ENCODE assay signal across 15 cellular contexts in the genomic region with DNA sequence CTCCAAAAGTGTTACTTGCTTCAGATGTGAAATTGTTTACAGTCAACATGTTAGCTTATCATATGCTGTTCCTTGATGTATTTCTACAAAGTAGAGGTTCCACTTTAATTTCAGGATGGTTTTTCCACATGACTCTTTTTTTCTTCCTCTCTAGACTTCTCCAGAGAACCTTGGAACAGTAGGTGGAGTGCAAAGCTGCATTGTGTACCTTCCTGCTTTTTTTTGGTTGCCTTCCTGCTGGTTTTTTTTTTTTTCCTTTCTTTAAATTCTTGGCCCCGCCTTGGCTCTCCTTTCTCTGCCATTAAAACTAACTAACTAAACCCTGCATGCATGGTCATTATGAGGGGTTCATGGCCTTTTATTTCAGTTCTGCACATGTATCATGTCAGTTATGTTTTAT. TPM values are rescaled to one million over a fixed set of nuclear protein-coding genes. Genes with fewer than 3 reads are reported as not detected.
DNase-seq lines count a peak whose midpoint lies in the region; ATAC-seq and TF ChIP-seq lines count a peak whose summit lies in the region.
"Had no signal": no experiment of that assay in that cellular context is flagged by ENCODE, and none has a peak within 500 bp of the region (broad histone marks: within the 10 kb centered on the region; RNA-seq: fewer than 3 reads in every experiment).

No MANE protein-coding gene starts in this region.

- no peak overlapping the region for H2AK9ac ChIP-seq in IMR-90 (replicated peaks; ENCODE audit: low read depth, low read length, poor library complexity)

- H2BK20ac ChIP-seq in IMR-90 (ENCODE audit: low read depth, low read length): no peak overlapping the region

- H3K36me3 Mint-ChIP-seq in effector memory CD8-positive, alpha-beta T cell (ENCODE audit: insufficient read depth): peaks cover 8% of the 10 kb centered on the region
- H3K36me3 Mint-ChIP-seq in neural progenitor cell: peaks cover 12% of the 10 kb centered on the region

- H3K36me3 ChIP-seq in left ventricle myocardium inferior (peaks cover 25% of the 10 kb centered on the region), IMR-90 (ENCODE audit: control insufficient read depth, insufficient read depth, low read length) (no peaks in the 10 kb centered on the region; the same call in 1 of the 2 replicates), neural progenitor cell (peaks cover 7% of the 10 kb centered on the region)

- H4K91ac ChIP-seq in IMR-90 (ENCODE audit: insufficient read depth, low read depth, low read length): no peak overlapping the region

- H2BK120ac ChIP-seq in IMR-90 (ENCODE audit: low read depth, low read length): no peak overlapping the region

- H3K9me3 ChIP-seq in left ventricle myocardium inferior (replicated peaks) (no peaks in the 10 kb centered on the region), IMR-90 (ENCODE audit: control insufficient read depth, insufficient read depth, low read length) (no peaks in the 10 kb centered on the region), neural progenitor cell (ENCODE audit: low read depth) (no peaks in the 10 kb centered on the region)

- H3K79me1 ChIP-seq in IMR-90 (ENCODE audit: low read depth in 1 of 2, low read length in 2 of 2): peaks cover 8 to 51% of the 10 kb centered on the region in 2 experiments; a peak in 3 of 4 replicates

- no peak overlapping the region for H2AK5ac ChIP-seq in IMR-90 (ENCODE audit: low read depth, low read length)

- H3K18ac ChIP-seq in IMR-90 (ENCODE audit: low read depth, low read length): no peak overlapping the region

- no peak for TF ChIP-seq RAD21 in IMR-90 (IDR thresholded peaks at IDR 0.05; ENCODE audit: low read length)

- no peak for TF ChIP-seq POLR2A in IMR-90 (IDR thresholded peaks at IDR 0.05; ENCODE audit: low read depth, low read length)

- H3K4me1 Mint-ChIP-seq in effector memory CD8-positive, alpha-beta T cell (ENCODE audit: low read depth in 2 of 2): peaks cover 3% of the 10 kb centered on the region in 2 donors
- H3K4me1 Mint-ChIP-seq in neural progenitor cell: peaks cover 3% of the 10 kb centered on the region

- in situ Hi-C loops in IMR-90 (cut with MboI; ENCODE audit: low sequenced_read_pairs): no loop called here

- no peaks in the 10 kb centered on the region for H3K9me3 Mint-ChIP-seq in effector memory CD8-positive, alpha-beta T cell
- H3K9me3 Mint-ChIP-seq in neural progenitor cell: no peaks in the 10 kb centered on the region
- H3K9me3 Mint-ChIP-seq: CD4-positive, alpha-beta T cell had no signal

- CTCF ChIA-PET in IMR-90 (lab: Yijun Ruan, JAX): no interaction called here

- H3K9ac ChIP-seq in IMR-90 (ENCODE audit: low read depth, low read length) (no peak overlapping the region), neural progenitor cell (no peak overlapping the region)

- H3K14ac ChIP-seq in IMR-90 (replicated peaks; ENCODE audit: low read depth, low read length): no peak overlapping the region

- no peak overlapping the region for H3K23ac ChIP-seq in IMR-90 (ENCODE audit: low read depth, low read length)

- H3K4me3 Mint-ChIP-seq in effector memory CD8-positive, alpha-beta T cell: no peak overlapping the region
- no peak overlapping the region for H3K4me3 Mint-ChIP-seq in neural progenitor cell
- H3K4me3 Mint-ChIP-seq: B cell; CD4-positive, alpha-beta T cell had no signal

- intact Hi-C loops in left ventricle myocardium inferior (cut with micrococcal nuclease): no loop called here
- intact Hi-C loops in Right ventricle myocardium superior (cut with DNase I): no loop called here
- intact Hi-C loops in IMR-90 (cut with micrococcal nuclease): no loop called here

- H3K27ac Mint-ChIP-seq in effector memory CD8-positive, alpha-beta T cell: peak overlapping the region; percentile 2 to 58
- peak overlapping the region; percentile 21 for H3K27ac Mint-ChIP-seq in neural progenitor cell
- H3K27ac Mint-ChIP-seq: B cell; CD4-positive, alpha-beta T cell had no signal

- H4K20me1 ChIP-seq in IMR-90 (ENCODE audit: insufficient read depth, low read length): no peaks in the 10 kb centered on the region
- H4K20me1 ChIP-seq in neural progenitor cell (ENCODE audit: low read depth): peaks cover 8% of the 10 kb centered on the region

- no peak overlapping the region for H3K4me2 ChIP-seq in IMR-90 (ENCODE audit: low read depth, low read length)
- no peak overlapping the region for H3K4me2 ChIP-seq in neural progenitor cell

- no peak for DNase-seq in left ventricle myocardium inferior
- no peak for DNase-seq in Right ventricle myocardium superior
- DNase-seq in IMR-90: no peak
- no peak for DNase-seq in effector memory CD8-positive, alpha-beta T cell
- no peak for DNase-seq in neural progenitor cell (ENCODE audit: low spot score)
- no peak for DNase-seq in KG1 (lab: John Stamatoyannopoulos, UW)
- DNase-seq in substantia nigra (lab: John Stamatoyannopoulos, UW): no peak
- DNase-seq: ACHN; C1 segment of cervical spinal cord; CD4-positive, alpha-beta T cell; DMS153; DMS79 treated with DMSO at 0.1 percent for 48 hours; EL had no signal

- WGBS in IMR-90 (ENCODE audit: extremely low coverage in 2 of 2, insufficient read length in 1 of 2), 2 experiments: no CpG with 5 or more reads among the region's 1 CpG

- H4K5ac ChIP-seq in IMR-90 (ENCODE audit: low read depth, low read length): no peak overlapping the region

- dilution Hi-C loops in IMR-90 (cut with HindIII; ENCODE audit: low sequenced_read_pairs, unreplicated experiment): no loop called here

- H3K56ac ChIP-seq in IMR-90 (ENCODE audit: extremely low read depth, insufficient read depth, low read length): no peak overlapping the region

- no TSS peak for BruUV-seq in IMR-90 (replicated peaks; lab: Mats Ljungman, UMichigan)

- H2AFZ ChIP-seq in IMR-90 (replicated peaks; ENCODE audit: low read length, poor library complexity) (no peak overlapping the region), neural progenitor cell (replicated peaks) (no peak overlapping the region)

- peaks cover 10% of the 10 kb centered on the region for H3K79me2 ChIP-seq in neural progenitor cell (ENCODE audit: low read depth)

- ATAC-seq in Right ventricle myocardium superior (ENCODE audit: poor library complexity) (no peak), IMR-90 (ENCODE audit: low read depth) (no peak), GM19324 (IDR thresholded peaks at IDR 0.05; ENCODE audit: low FRiP score, unreplicated experiment) (no peak)
- ATAC-seq in effector memory CD8-positive, alpha-beta T cell (replicated peaks): no peak

- no peaks in the 10 kb centered on the region for H3K27me3 ChIP-seq in left ventricle myocardium inferior (ENCODE audit: low read depth)
- no peaks in the 10 kb centered on the region for H3K27me3 ChIP-seq in IMR-90 (ENCODE audit: control insufficient read depth, insufficient read depth, low read length)
- no peaks in the 10 kb centered on the region for H3K27me3 ChIP-seq in neural progenitor cell

- peaks cover 4% of the 10 kb centered on the region for H3F3A ChIP-seq in neural progenitor cell (ENCODE audit: low read depth)

- peak overlapping the region; percentile 1 for H2BK5ac ChIP-seq in IMR-90 (ENCODE audit: low read depth, low read length, poor library complexity, severe bottlenecking)

- POLR2A ChIA-PET in IMR-90 (lab: Charles Lee; ENCODE audit: unreplicated experiment): no interaction called here

- H3K27ac ChIP-seq in left ventricle myocardium inferior (replicated peaks) (peak overlapping the region; percentile 85), IMR-90 (ENCODE audit: insufficient read depth, low read length) (no peak overlapping the region), neural progenitor cell (no peak overlapping the region), substantia nigra (ENCODE audit: low read depth, low read length, poor library complexity, severe bottlenecking) (no peak overlapping the region)

- H4K8ac ChIP-seq in IMR-90 (ENCODE audit: low read depth in 2 of 2, low read length in 2 of 2): no peak overlapping the region

- H2BK15ac ChIP-seq in IMR-90 (ENCODE audit: low read depth, low read length): no peak overlapping the region

- H3K4me3 ChIP-seq in left ventricle myocardium inferior (no peak overlapping the region), IMR-90 (ENCODE audit: insufficient read depth, low read depth, low read length) (no peak overlapping the region), neural progenitor cell (no peak overlapping the region)

- no peaks in the 10 kb centered on the region for H3K27me3 Mint-ChIP-seq in effector memory CD8-positive, alpha-beta T cell
- H3K27me3 Mint-ChIP-seq in neural progenitor cell (ENCODE audit: insufficient read depth, low read depth): peaks cover 3% of the 10 kb centered on the region
- H3K27me3 Mint-ChIP-seq: B cell; CD4-positive, alpha-beta T cell had no signal

- H3K4ac ChIP-seq in IMR-90 (ENCODE audit: low read depth, low read length): no peak overlapping the region

- TF ChIP-seq CTCF in left ventricle myocardium inferior (IDR thresholded peaks at IDR 0.05; ENCODE audit: borderline replicate concordance) (no peak), IMR-90 (conservative IDR thresholded peaks at IDR 0.05; ENCODE audit: low read depth, low read length) (no peak), neural progenitor cell (IDR thresholded peaks at IDR 0.05) (no peak)

- peaks cover 47% of the 10 kb centered on the region for H3K4me1 ChIP-seq in left ventricle myocardium inferior
- H3K4me1 ChIP-seq in IMR-90 (ENCODE audit: control insufficient read depth, insufficient read depth, low read length): peaks cover 9% of the 10 kb centered on the region
- H3K4me1 ChIP-seq in neural progenitor cell: no peaks in the 10 kb centered on the region

- peaks cover 18% of the 10 kb centered on the region for H3K9me1 ChIP-seq in IMR-90 (ENCODE audit: insufficient read depth, low read length)

TF ChIP-seq in IMR-90, 13 proteins besides CTCF, POLR2A, EP300 and RAD21 (continues in another document):
- TF ChIP-seq CHD1 (IDR thresholded peaks at IDR 0.05; ENCODE audit: low read depth, low read length): no peak
- TF ChIP-seq, protein P1, sequence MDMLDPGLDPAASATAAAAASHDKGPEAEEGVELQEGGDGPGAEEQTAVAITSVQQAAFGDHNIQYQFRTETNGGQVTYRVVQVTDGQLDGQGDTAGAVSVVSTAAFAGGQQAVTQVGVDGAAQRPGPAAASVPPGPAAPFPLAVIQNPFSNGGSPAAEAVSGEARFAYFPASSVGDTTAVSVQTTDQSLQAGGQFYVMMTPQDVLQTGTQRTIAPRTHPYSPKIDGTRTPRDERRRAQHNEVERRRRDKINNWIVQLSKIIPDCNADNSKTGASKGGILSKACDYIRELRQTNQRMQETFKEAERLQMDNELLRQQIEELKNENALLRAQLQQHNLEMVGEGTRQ (IDR thresholded peaks at IDR 0.05; ENCODE audit: low read depth, low read length): no peak
- TF ChIP-seq NFE2L2 (IDR thresholded peaks at IDR 0.05; ENCODE audit: low read depth, low read length): no peak
- TF ChIP-seq MAZ (IDR thresholded peaks at IDR 0.05; ENCODE audit: borderline replicate concordance, low read depth, low read length): no peak
- TF ChIP-seq CEBPB (IDR thresholded peaks at IDR 0.05; ENCODE audit: low read depth, low read length): no peak

RNA-seq across cellular contexts. Expression of a gene that starts 48.2 kb away (rescaled TPM):
- total RNA-seq in left ventricle myocardium inferior (6.3 TPM), Right ventricle myocardium superior (8.1 TPM), IMR-90 (2012; rRNA removed) (33.9 and 43.9 TPM in 2 replicates), neural progenitor cell (ENCODE audit: low replicate concordance) (34.8 and 62.3 TPM in 2 replicates)
- polyA plus RNA-seq in IMR-90 (2012; rRNA removed): 28.7 and 33.2 TPM in 2 replicates
- 23.3 and 34.3 TPM in 2 replicates for polyA plus RNA-seq in IMR-90 (2012; cell fraction: cytosol; rRNA removed)
- polyA plus RNA-seq in IMR-90 (2012; cell fraction: nucleus; rRNA removed; ENCODE audit: low replicate concordance): 19.3 and 25.8 TPM in 2 replicates
